Comparison of ENCODE assay signal across 21 cellular contexts in genomic region chr12:124083708-124084107, GRCh38.
DNase-seq lines count a peak whose midpoint lies in the region; FAIRE-seq and TF ChIP-seq lines count a peak whose summit lies in the region.
"Had no signal": no experiment of that assay in that cellular context is flagged by ENCODE, and none has a peak within 500 bp of the region (broad histone marks: within the 10 kb centered on the region; RNA-seq: fewer than 3 reads in every experiment).

No MANE protein-coding gene starts in this region.

- peak; percentile 64 for DNase-seq in NCI-H2171 (lab: John Stamatoyannopoulos, UW)
- no peak for DNase-seq in WERI-Rb-1
- peak; percentile 3 for DNase-seq in islet precursor cell
- no peak for DNase-seq in RCC 7860 (ENCODE audit: low spot score)
- no peak for DNase-seq in NCI-H526 (lab: John Stamatoyannopoulos, UW)
- no peak for DNase-seq in mesenteric fat pad (ENCODE audit: low spot score)
- DNase-seq: 8988T; ACHN; AML-193; BE2C; CD4-positive, alpha-beta T cell; CD8-positive, alpha-beta memory T cell; DMS153; DND-41; H9 had no signal

- H3K27ac ChIP-seq in WERI-Rb-1: peak overlapping the region; percentile 66
- H3K27ac ChIP-seq: A549; BLaER1 treated with 17β-estradiol and CSF1 and Interleukin-3, amounts not matched to agents 10 nM and 100 nM had no signal

- H3K36me3 ChIP-seq in WERI-Rb-1: no peaks in the 10 kb centered on the region
- H3K36me3 ChIP-seq: BE2C; BLaER1 treated with 17β-estradiol and CSF1 and Interleukin-3, amounts not matched to agents 10 nM and 100 nM had no signal

- H3K9me3 ChIP-seq in WERI-Rb-1 (ENCODE audit: severe bottlenecking): no peaks in the 10 kb centered on the region
- H3K9me3 ChIP-seq: A549; BE2C; BLaER1 treated with 17β-estradiol and CSF1 and Interleukin-3, amounts not matched to agents 10 nM and 100 nM had no signal

- FAIRE-seq in RCC 7860 (lab: Jason Lieb, UNC): no peak
- FAIRE-seq: A549, D721Med, G401.6, GM12892 had no signal

- no peak for TF ChIP-seq CTCF in WERI-Rb-1 (IDR thresholded peaks at IDR 0.05; ENCODE audit: low read depth, low read length)

- H3K4me3 ChIP-seq in WERI-Rb-1 (ENCODE audit: low read depth, low read length): no peak overlapping the region
- H3K4me3 ChIP-seq: A549; BLaER1 treated with 17β-estradiol and CSF1 and Interleukin-3, amounts not matched to agents 10 nM and 100 nM; GM23338 had no signal

- H3K27me3 ChIP-seq in WERI-Rb-1 (ENCODE audit: insufficient read depth, low read depth, severe bottlenecking): no peaks in the 10 kb centered on the region
- H3K27me3 ChIP-seq: BE2C; BLaER1 treated with 17β-estradiol and CSF1 and Interleukin-3, amounts not matched to agents 10 nM and 100 nM had no signal

Comparison
In these comparisons a context has a peak if more than half of its experiments do, and no peak if none do; other contexts are left out.
1. DNase-seq: peak in NCI-H2171 (single experiment) and islet precursor cell (single experiment); none in WERI-Rb-1 (single experiment), RCC 7860 (single experiment), NCI-H526 (0 of 2) and mesenteric fat pad (single experiment).